In genomic region chr17:77319211-77320031, GRCh38 we compare ENCODE assay signal across 8 cellular contexts.
DNase-seq lines count a peak whose midpoint lies in the region; ATAC-seq, FAIRE-seq and TF ChIP-seq lines count a peak whose summit lies in the region.

No MANE protein-coding gene starts in this region.

- CTCF ChIA-PET in HEK293T (lab: Yijun Ruan, JAX): no interaction called here

- peak overlapping the region; percentile 95 for H3K9ac ChIP-seq in keratinocyte (ENCODE audit: control insufficient read depth, extremely low read depth, insufficient read depth, low read length)

- TF ChIP-seq CTCF in keratinocyte (optimal IDR thresholded peaks at IDR 0.05 in 1 of 3, IDR thresholded peaks at IDR 0.05 in 1 of 3, conservative IDR thresholded peaks at IDR 0.05 in 1 of 3; ENCODE audit: extremely low read depth in 1 of 3, insufficient read depth in 2 of 3, low read length in 3 of 3): no peak

- H3K4me3 ChIP-seq in keratinocyte (ENCODE audit: control insufficient read depth in 2 of 3, extremely low read depth in 1 of 3, insufficient read depth in 2 of 3, low read depth in 1 of 3, low read length in 3 of 3): peak overlapping the region; percentile 45 to 83 (median 81)

- FAIRE-seq in keratinocyte (lab: Jason Lieb, UNC): peak; percentile 70

- peaks cover 78% of the 10 kb centered on the region for H3K4me1 ChIP-seq in keratinocyte (ENCODE audit: control insufficient read depth, extremely low read depth, insufficient read depth, low read length)

- H2AFZ ChIP-seq in keratinocyte (ENCODE audit: control insufficient read depth, low read length): no peak overlapping the region

- no peaks in the 10 kb centered on the region for H3K27me3 ChIP-seq in keratinocyte (ENCODE audit: control insufficient read depth, extremely low read depth, insufficient read depth, low read length)

- dilution Hi-C loops in keratinocyte (cut with MboI; ENCODE audit: extremely low pct_ligation_motif_present, low sequenced_read_pairs): no loop called here

- H3K4me2 ChIP-seq in keratinocyte (ENCODE audit: control insufficient read depth, extremely low read depth, insufficient read depth, low read depth, low read length): peak overlapping the region; percentile 99

- H4K20me1 ChIP-seq in keratinocyte (ENCODE audit: control insufficient read depth, extremely low read depth, insufficient read depth, low read length): peaks cover 20% of the 10 kb centered on the region

- peaks cover 16% of the 10 kb centered on the region for H3K9me1 ChIP-seq in keratinocyte (ENCODE audit: control insufficient read depth, extremely low read depth, insufficient read depth, low read length)

- H3K9me3 ChIP-seq in keratinocyte (ENCODE audit: control insufficient read depth, low read depth, low read length): no peaks in the 10 kb centered on the region

- peaks cover 76% of the 10 kb centered on the region for H3K79me2 ChIP-seq in keratinocyte (ENCODE audit: control insufficient read depth, insufficient read depth, low read length)

- peak; percentile 48 for ATAC-seq in SK-N-SH treated with all-trans-retinoic acid at 6 μM for 48 hours
- ATAC-seq in GM19023 (IDR thresholded peaks at IDR 0.05; ENCODE audit: unreplicated experiment): no peak

- DNase-seq in CMK (ENCODE audit: low read depth) (peak; percentile 81), HEK293T (ENCODE audit: extremely low spot score) (peak; percentile 67), astrocyte of the hippocampus (ENCODE audit: low read depth, low spot score) (peak; percentile 79), keratinocyte (ENCODE audit: low read depth, low spot score) (peak; percentile 64), NCI-H2196 (lab: John Stamatoyannopoulos, UW; ENCODE audit: unreplicated experiment) (no peak)
- peak; percentile 27 to 59 for DNase-seq in stimulated activated CD4-positive, alpha-beta T cell treated with anti-CD3 and anti-CD28 coated beads, Interleukin-1b, Interleukin-23, amount 100 ng/mL, for 4 hours (ENCODE audit: low read depth in 2 of 2)

- peak overlapping the region; percentile 95 for H3K27ac ChIP-seq in keratinocyte (ENCODE audit: control insufficient read depth, insufficient read depth, low read length)

- POLR2A ChIA-PET in HEK293T (lab: Yijun Ruan, JAX): no interaction called here

- H3K36me3 ChIP-seq in keratinocyte (ENCODE audit: control insufficient read depth in 2 of 2, extremely low read depth in 1 of 2, insufficient read depth in 2 of 2, low read length in 2 of 2): peaks cover 11 to 22% of the 10 kb centered on the region in 2 experiments

TF ChIP-seq in HEK293T, 16 proteins besides CTCF, POLR2A, EP300 and RAD21:
- TF ChIP-seq L3MBTL2 (conservative IDR thresholded peaks at IDR 0.05) (no peak), HDGF (IDR thresholded peaks at IDR 0.05; ENCODE audit: borderline replicate concordance) (no peak), FOXM1 (IDR thresholded peaks at IDR 0.05; ENCODE audit: borderline replicate concordance) (no peak), ARNT (IDR thresholded peaks at IDR 0.05) (no peak), ELF4 (IDR thresholded peaks at IDR 0.05) (no peak), BHLHE40 (IDR thresholded peaks at IDR 0.05; ENCODE audit: borderline replicate concordance) (no peak), FOXK2 (IDR thresholded peaks at IDR 0.05) (no peak), TARDBP (IDR thresholded peaks at IDR 0.05) (no peak), SP1 (IDR thresholded peaks at IDR 0.05) (no peak), FOXA1 (IDR thresholded peaks at IDR 0.05) (no peak), CTBP1 (IDR thresholded peaks at IDR 0.05; ENCODE audit: borderline replicate concordance) (no peak), ZNF384 (IDR thresholded peaks at IDR 0.05) (no peak), LEF1 (IDR thresholded peaks at IDR 0.05; ENCODE audit: borderline replicate concordance) (no peak), SUZ12 (IDR thresholded peaks at IDR 0.05) (no peak), NFRKB (IDR thresholded peaks at IDR 0.05) (no peak)
- TF ChIP-seq, protein P1, sequence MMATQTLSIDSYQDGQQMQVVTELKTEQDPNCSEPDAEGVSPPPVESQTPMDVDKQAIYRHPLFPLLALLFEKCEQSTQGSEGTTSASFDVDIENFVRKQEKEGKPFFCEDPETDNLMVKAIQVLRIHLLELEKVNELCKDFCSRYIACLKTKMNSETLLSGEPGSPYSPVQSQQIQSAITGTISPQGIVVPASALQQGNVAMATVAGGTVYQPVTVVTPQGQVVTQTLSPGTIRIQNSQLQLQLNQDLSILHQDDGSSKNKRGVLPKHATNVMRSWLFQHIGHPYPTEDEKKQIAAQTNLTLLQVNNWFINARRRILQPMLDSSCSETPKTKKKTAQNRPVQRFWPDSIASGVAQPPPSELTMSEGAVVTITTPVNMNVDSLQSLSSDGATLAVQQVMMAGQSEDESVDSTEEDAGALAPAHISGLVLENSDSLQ (IDR thresholded peaks at IDR 0.05): no peak
TF ChIP-seq in HEK293T: peak in this region for 0.

TF ChIP-seq in SK-N-SH treated with all-trans-retinoic acid at 6 μM for 48 hours, 23 proteins besides CTCF, POLR2A, EP300 and RAD21:
- TF ChIP-seq ZFP30 (CRISPR knock-in tag; IDR thresholded peaks at IDR 0.05) (no peak), ZFP3 (CRISPR knock-in tag; IDR thresholded peaks at IDR 0.05) (0 out of 2 replicates have a peak, but pooled peaks have one; percentile 28), PPARA (CRISPR knock-in tag; IDR thresholded peaks at IDR 0.05; ENCODE audit: borderline replicate concordance) (no peak), POU6F1 (CRISPR knock-in tag; IDR thresholded peaks at IDR 0.05; ENCODE audit: borderline replicate concordance, low read depth) (no peak), ISL1 (CRISPR knock-in tag; IDR thresholded peaks at IDR 0.05) (0 out of 2 replicates have a peak, but pooled peaks have one; percentile 19), SNAI2 (CRISPR knock-in tag; IDR thresholded peaks at IDR 0.05) (0 out of 2 replicates have a peak, but pooled peaks have one; percentile 20)
